ENCODE assay signal across 8 cellular contexts in genomic region chr3:127544151-127544805, GRCh38. TPM values are rescaled to one million over a fixed set of nuclear protein-coding genes. Genes with fewer than 3 reads are reported as not detected.
DNase-seq lines count a peak whose midpoint lies in the region; ATAC-seq and TF ChIP-seq lines count a peak whose summit lies in the region.

No MANE protein-coding gene starts in this region.

- CTCF ChIA-PET in activated CD4-positive, alpha-beta memory T cell treated with anti-CD3 and anti-CD28 coated beads, Interleukin-2, amount 10 ng/mL, durations not matched to agents 7 days and 5 days (lab: Charles Lee), result interaction anchor here (0.6 to 2.3 kb wide), 5 partner anchors 31 to 793 kb away, joined by 3 to 7 read pairs (median 4); no protein-coding TSS in a partner anchor

- peak; percentile 93 for TF ChIP-seq CTCF in GM12874 (IDR thresholded peaks at IDR 0.05; ENCODE audit: insufficient read depth, low read depth, low read length)

- H3K36me3 Mint-ChIP-seq in activated CD4-positive, alpha-beta memory T cell treated with anti-CD3 and anti-CD28 coated beads, Interleukin-2, amount 10 ng/mL, durations not matched to agents 7 days and 5 days (ENCODE audit: low read depth), result no peaks in the 10 kb centered on the region
- no peaks in the 10 kb centered on the region for H3K36me3 Mint-ChIP-seq in memory B cell

- H3K4me1 Mint-ChIP-seq in activated CD4-positive, alpha-beta memory T cell treated with anti-CD3 and anti-CD28 coated beads, Interleukin-2, amount 10 ng/mL, durations not matched to agents 7 days and 5 days, result peaks cover 10% of the 10 kb centered on the region
- H3K4me1 Mint-ChIP-seq in memory B cell, result peaks cover 12% of the 10 kb centered on the region

- peak; percentile 71 for ATAC-seq in HG03442 (IDR thresholded peaks at IDR 0.05; ENCODE audit: unreplicated experiment)
- peak; percentile 70 for ATAC-seq in memory B cell (ENCODE audit: low read depth)

- POLR2A ChIA-PET in activated CD4-positive, alpha-beta memory T cell treated with anti-CD3 and anti-CD28 coated beads, Interleukin-2, amount 10 ng/mL, durations not matched to agents 7 days and 5 days (lab: Charles Lee), result no interaction called here

- no peak overlapping the region for H3K27ac Mint-ChIP-seq in activated CD4-positive, alpha-beta memory T cell treated with anti-CD3 and anti-CD28 coated beads, Interleukin-2, amount 10 ng/mL, durations not matched to agents 7 days and 5 days
- peak overlapping the region; percentile 61 for H3K27ac Mint-ChIP-seq in memory B cell

- peaks cover 6% of the 10 kb centered on the region for H3K27me3 Mint-ChIP-seq in activated CD4-positive, alpha-beta memory T cell treated with anti-CD3 and anti-CD28 coated beads, Interleukin-2, amount 10 ng/mL, durations not matched to agents 7 days and 5 days
- peaks cover 4% of the 10 kb centered on the region for H3K27me3 Mint-ChIP-seq in memory B cell

- H3K4me3 Mint-ChIP-seq in activated CD4-positive, alpha-beta memory T cell treated with anti-CD3 and anti-CD28 coated beads, Interleukin-2, amount 10 ng/mL, durations not matched to agents 7 days and 5 days, result no peak overlapping the region
- H3K4me3 Mint-ChIP-seq in memory B cell, result no peak overlapping the region

- H3K9me3 Mint-ChIP-seq in activated CD4-positive, alpha-beta memory T cell treated with anti-CD3 and anti-CD28 coated beads, Interleukin-2, amount 10 ng/mL, durations not matched to agents 7 days and 5 days, result no peaks in the 10 kb centered on the region
- no peaks in the 10 kb centered on the region for H3K9me3 Mint-ChIP-seq in memory B cell

- DNase-seq in NCI-H774 (lab: John Stamatoyannopoulos, UW), result peak; percentile 47
- DNase-seq in activated CD4-positive, alpha-beta memory T cell treated with anti-CD3 and anti-CD28 coated beads, Interleukin-2, amount 10 ng/mL, durations not matched to agents 7 days and 5 days, result peak; percentile 67
- peak; percentile 52 for DNase-seq in effector CD4-positive, alpha-beta T cell
- peak; percentile 62 to 77 for DNase-seq in memory B cell (ENCODE audit: low spot score in 2 of 2)
- DNase-seq in stimulated activated CD8-positive, alpha-beta memory T cell treated with anti-CD3 and anti-CD28 coated beads, Interleukin-15, amount 100 ng/mL, for 48 hours (ENCODE audit: low read depth in 2 of 2), result peak; percentile 31 to 33
- no peak for DNase-seq in GF-D8 (lab: John Stamatoyannopoulos, UW)

RNA-seq across cellular contexts. Expression of gene TPRA1, which starts 46.3 kb away (rescaled TPM):
- total RNA-seq in activated CD4-positive, alpha-beta memory T cell treated with anti-CD3 and anti-CD28 coated beads, Interleukin-2, amount 10 ng/mL, durations not matched to agents 7 days and 5 days, result 10 to 100 TPM; 22.6 to 23.3 TPM

RNA-seq across cellular contexts. Expression of gene MCM2, which starts 53.9 kb away (rescaled TPM):
- total RNA-seq in activated CD4-positive, alpha-beta memory T cell treated with anti-CD3 and anti-CD28 coated beads, Interleukin-2, amount 10 ng/mL, durations not matched to agents 7 days and 5 days, result 100 to 1,000 TPM; 117 to 123 TPM
